Comparison of ENCODE assay signal across 1 cellular context in genomic region chr10:20596065-20596760, GRCh38.
TF ChIP-seq lines count a peak whose summit lies in the region.

No MANE protein-coding gene starts in this region.

TF ChIP-seq in GM23338, 12 proteins besides CTCF, POLR2A, EP300 and RAD21 (continued from another document):
- TF ChIP-seq ZNF462 (CRISPR knock-in tag; IDR thresholded peaks at IDR 0.05), result no peak
